8 cellular contexts compared by ENCODE assay signal in genomic region chr17:42179911-42180410, GRCh38. TPM values are rescaled to one million over a fixed set of nuclear protein-coding genes. Genes with fewer than 3 reads are reported as not detected.
DNase-seq lines count a peak whose midpoint lies in the region; ATAC-seq and TF ChIP-seq lines count a peak whose summit lies in the region.

No MANE protein-coding gene starts in this region.

- no peak overlapping the region for H2BK5ac ChIP-seq in IMR-90 (ENCODE audit: low read depth, low read length, poor library complexity, severe bottlenecking)

- no peak overlapping the region for H3K9ac ChIP-seq in IMR-90 (ENCODE audit: low read depth, low read length)

- dilution Hi-C loops in IMR-90 (cut with HindIII; ENCODE audit: low sequenced_read_pairs, unreplicated experiment) = no loop called here

- H3K27ac ChIP-seq in IMR-90 (ENCODE audit: insufficient read depth, low read length) = no peak overlapping the region

- no peak for TF ChIP-seq POLR2A in IMR-90 (IDR thresholded peaks at IDR 0.05; ENCODE audit: low read depth, low read length)

- no peak overlapping the region for H2AK9ac ChIP-seq in IMR-90 (replicated peaks; ENCODE audit: low read depth, low read length, poor library complexity)

- POLR2A ChIA-PET in IMR-90 (lab: Charles Lee; ENCODE audit: unreplicated experiment) = no interaction called here

- H2AK5ac ChIP-seq in IMR-90 (ENCODE audit: low read depth, low read length) = no peak overlapping the region

- H2BK20ac ChIP-seq in IMR-90 (ENCODE audit: low read depth, low read length) = no peak overlapping the region

- peaks cover 46% of the 10 kb centered on the region for H3K27me3 ChIP-seq in IMR-90 (ENCODE audit: control insufficient read depth, insufficient read depth, low read length)

- CTCF ChIA-PET in IMR-90 (lab: Yijun Ruan, JAX) = no interaction called here

- H4K20me1 ChIP-seq in IMR-90 (ENCODE audit: insufficient read depth, low read length) = 0 out of 2 replicates have a peak, but pooled peaks cover 2% of the 10 kb centered on the region

- no peaks in the 10 kb centered on the region for H3K36me3 ChIP-seq in IMR-90 (ENCODE audit: control insufficient read depth, insufficient read depth, low read length)

- BruUV-seq in IMR-90 (replicated peaks; lab: Mats Ljungman, UMichigan) = no TSS peak

- no peak for TF ChIP-seq RAD21 in IMR-90 (IDR thresholded peaks at IDR 0.05; ENCODE audit: low read length)

- no peak overlapping the region for H3K4me3 ChIP-seq in IMR-90 (ENCODE audit: insufficient read depth, low read depth, low read length)

- no peak for TF ChIP-seq CTCF in IMR-90 (conservative IDR thresholded peaks at IDR 0.05; ENCODE audit: low read depth, low read length)

- peak; percentile 66 for DNase-seq in COR-L47 (lab: John Stamatoyannopoulos, UW)
- peak; percentile 30 for DNase-seq in IMR-90
- DNase-seq in activated CD4-positive, alpha-beta T cell treated with anti-CD3 and anti-CD28 coated beads, Interleukin-2, amount 50 U/mL, for 1 hour = peak; percentile 28
- peak; percentile 44 for DNase-seq in left ventricle myocardium superior
- peak; percentile 5 for DNase-seq in stimulated activated naive CD4-positive, alpha-beta T cell treated with Interleukin-2 at 50 U/mL for 16 hours (lab: John Stamatoyannopoulos, UW)

- H3K18ac ChIP-seq in IMR-90 (ENCODE audit: low read depth, low read length) = no peak overlapping the region

- no peak overlapping the region; the same call in 1 of the 2 replicates for H3K4me2 ChIP-seq in IMR-90 (ENCODE audit: low read depth, low read length)

- no peaks in the 10 kb centered on the region for H3K9me3 ChIP-seq in IMR-90 (ENCODE audit: control insufficient read depth, insufficient read depth, low read length)

- H4K5ac ChIP-seq in IMR-90 (ENCODE audit: low read depth, low read length) = no peak overlapping the region

- no peak overlapping the region for H2BK15ac ChIP-seq in IMR-90 (ENCODE audit: low read depth, low read length)

- H3K4ac ChIP-seq in IMR-90 (ENCODE audit: low read depth, low read length) = no peak overlapping the region

- intact Hi-C loops in IMR-90 (cut with micrococcal nuclease) = no loop called here
- intact Hi-C loops in left ventricle myocardium superior (cut with micrococcal nuclease) = no loop called here

- in situ Hi-C loops in IMR-90 (cut with MboI; ENCODE audit: low sequenced_read_pairs) = no loop called here

- no peak overlapping the region for H3K56ac ChIP-seq in IMR-90 (ENCODE audit: extremely low read depth, insufficient read depth, low read length)

- no peak overlapping the region for H3K23ac ChIP-seq in IMR-90 (ENCODE audit: low read depth, low read length)

- H4K91ac ChIP-seq in IMR-90 (ENCODE audit: insufficient read depth, low read depth, low read length) = no peak overlapping the region

- H3K14ac ChIP-seq in IMR-90 (replicated peaks; ENCODE audit: low read depth, low read length) = no peak overlapping the region

- H2AFZ ChIP-seq in IMR-90 (replicated peaks; ENCODE audit: low read length, poor library complexity) = peak overlapping the region; percentile 70

- no peaks in the 10 kb centered on the region for H3K9me1 ChIP-seq in IMR-90 (ENCODE audit: insufficient read depth, low read length)

- H3K4me1 ChIP-seq in IMR-90 (ENCODE audit: control insufficient read depth, insufficient read depth, low read length) = peaks cover 9% of the 10 kb centered on the region

- no peaks in the 10 kb centered on the region for H3K79me1 ChIP-seq in IMR-90 (ENCODE audit: low read depth in 1 of 2, low read length in 2 of 2)

- WGBS in IMR-90 (ENCODE audit: extremely low coverage in 2 of 2, insufficient read length in 1 of 2), 2 experiments = no CpG with 5 or more reads among the region's 20 CpGs

- no peak overlapping the region for H4K8ac ChIP-seq in IMR-90 (ENCODE audit: low read depth in 2 of 2, low read length in 2 of 2)

- ATAC-seq in IMR-90 (ENCODE audit: low read depth) (no peak), left ventricle myocardium superior (peak; percentile 14), HG02840 (IDR thresholded peaks at IDR 0.05; ENCODE audit: low FRiP score, unreplicated experiment) (no peak), GM21390 (IDR thresholded peaks at IDR 0.05; ENCODE audit: unreplicated experiment) (no peak), HG03442 (IDR thresholded peaks at IDR 0.05; ENCODE audit: unreplicated experiment) (no peak)

- no peak overlapping the region for H2BK120ac ChIP-seq in IMR-90 (ENCODE audit: low read depth, low read length)

TF ChIP-seq in IMR-90, 13 proteins besides CTCF, POLR2A, EP300 and RAD21:
- TF ChIP-seq CEBPB (IDR thresholded peaks at IDR 0.05; ENCODE audit: low read depth, low read length) = no peak
- peak; percentile 66; the same call in 1 of the 2 replicates for TF ChIP-seq MAZ (IDR thresholded peaks at IDR 0.05; ENCODE audit: borderline replicate concordance, low read depth, low read length)
- peak; percentile 37 for TF ChIP-seq RCOR1 (IDR thresholded peaks at IDR 0.05; ENCODE audit: insufficient replicate concordance, low read length)

RNA-seq across cellular contexts. Expression of gene KCNH4, which starts 1.0 kb away (rescaled TPM):
- total RNA-seq in IMR-90 (2012; rRNA removed) = not detected in 2 replicates
- 0.03 and 0.06 TPM in 2 replicates for polyA plus RNA-seq in IMR-90 (2012; rRNA removed)
- polyA plus RNA-seq in IMR-90 (2012; cell fraction: cytosol; rRNA removed) = 0.02 and 0.05 TPM in 2 replicates
- 0.09 and 0.11 TPM in 2 replicates for polyA plus RNA-seq in IMR-90 (2012; cell fraction: nucleus; rRNA removed; ENCODE audit: low replicate concordance)
- 0.15 TPM for total RNA-seq in left ventricle myocardium superior

RNA-seq across cellular contexts. Expression of gene HCRT, which starts 5.3 kb away (rescaled TPM):
- not detected in 2 replicates for total RNA-seq in IMR-90 (2012; rRNA removed)
- not detected in 2 replicates for polyA plus RNA-seq in IMR-90 (2012; rRNA removed)
- not detected in 2 replicates for polyA plus RNA-seq in IMR-90 (2012; cell fraction: cytosol; rRNA removed)
- not detected in 2 replicates for polyA plus RNA-seq in IMR-90 (2012; cell fraction: nucleus; rRNA removed; ENCODE audit: low replicate concordance)
- not detected for total RNA-seq in left ventricle myocardium superior

RNA-seq across cellular contexts. Expression of gene GHDC, which starts 14.3 kb away (rescaled TPM):
- total RNA-seq in IMR-90 (2012; rRNA removed) = 4.4 and 8.1 TPM in 2 replicates
- 5.2 and 6.1 TPM in 2 replicates for polyA plus RNA-seq in IMR-90 (2012; rRNA removed)
- 6.2 and 10.2 TPM in 2 replicates for polyA plus RNA-seq in IMR-90 (2012; cell fraction: cytosol; rRNA removed)
- 17.1 and 33.1 TPM in 2 replicates for polyA plus RNA-seq in IMR-90 (2012; cell fraction: nucleus; rRNA removed; ENCODE audit: low replicate concordance)
- 7.0 TPM for total RNA-seq in left ventricle myocardium superior

RNA-seq across cellular contexts. Expression of gene RAB5C, which starts 25.2 kb away (rescaled TPM):
- total RNA-seq in IMR-90 (2012; rRNA removed) (112 and 126 TPM in 2 replicates), left ventricle myocardium superior (47.1 TPM)
- polyA plus RNA-seq in IMR-90 (2012; rRNA removed) = 277 and 312 TPM in 2 replicates
- polyA plus RNA-seq in IMR-90 (2012; cell fraction: cytosol; rRNA removed) = 208 and 308 TPM in 2 replicates
- 135 and 149 TPM in 2 replicates for polyA plus RNA-seq in IMR-90 (2012; cell fraction: nucleus; rRNA removed; ENCODE audit: low replicate concordance)

RNA-seq across cellular contexts. Expression of gene HSPB9, which starts 57.4 kb away (rescaled TPM):
- total RNA-seq in IMR-90 (2012; rRNA removed) (not detected in 2 replicates), left ventricle myocardium superior (0.12 TPM)
- polyA plus RNA-seq in IMR-90 (2012; rRNA removed) = not detected in 2 replicates
- polyA plus RNA-seq in IMR-90 (2012; cell fraction: cytosol; rRNA removed) = not detected in 2 replicates
- 0.06 and 0.09 TPM in 2 replicates for polyA plus RNA-seq in IMR-90 (2012; cell fraction: nucleus; rRNA removed; ENCODE audit: low replicate concordance)

Comparison
In these comparisons a context has a peak if more than half of its experiments do, and no peak if none do; other contexts are left out.
1. DNase-seq: peak in every context shown above with its lines; median percentile 66 in COR-L47; 44 in left ventricle myocardium superior; 30 in IMR-90; 28 in activated CD4-positive, alpha-beta T cell treated with anti-CD3 and anti-CD28 coated beads, Interleukin-2, amount 50 U/mL, for 1 hour; 5 in stimulated activated naive CD4-positive, alpha-beta T cell treated with Interleukin-2 at 50 U/mL for 16 hours.